16 cellular contexts compared by ENCODE assay signal in genomic region chr6:21187485-21187884, GRCh38.
DNase-seq lines count a peak whose midpoint lies in the region; ATAC-seq, FAIRE-seq and TF ChIP-seq lines count a peak whose summit lies in the region.
"Had no signal": no experiment of that assay in that cellular context is flagged by ENCODE, and none has a peak within 500 bp of the region (broad histone marks: within the 10 kb centered on the region; RNA-seq: fewer than 3 reads in every experiment).

No MANE protein-coding gene starts in this region.

- H3K79me2 ChIP-seq in endothelial cell of umbilical vein (ENCODE audit: control insufficient read depth, insufficient read depth, low read length) = no peaks in the 10 kb centered on the region
- H3K79me2 ChIP-seq in osteoblast (ENCODE audit: insufficient read depth, low read length) = no peaks in the 10 kb centered on the region

- no peaks in the 10 kb centered on the region for H3K36me3 ChIP-seq in breast epithelium
- H3K36me3 ChIP-seq in endothelial cell of umbilical vein (ENCODE audit: control insufficient read depth in 2 of 2, extremely low read depth in 1 of 2, insufficient read depth in 2 of 2, low read length in 2 of 2) = no peaks in the 10 kb centered on the region
- H3K36me3 ChIP-seq in osteoblast (ENCODE audit: insufficient read depth, low read length) = no peaks in the 10 kb centered on the region

- TF ChIP-seq CTCF in MCF 10A (IDR thresholded peaks at IDR 0.05; ENCODE audit: unreplicated experiment) = no peak
- no peak for TF ChIP-seq CTCF in breast epithelium (IDR thresholded peaks at IDR 0.05)
- TF ChIP-seq CTCF in endothelial cell of umbilical vein (IDR thresholded peaks at IDR 0.05; ENCODE audit: extremely low read depth in 1 of 2, insufficient read depth in 1 of 2, low read depth in 1 of 2, low read length in 2 of 2) = no peak
- TF ChIP-seq CTCF in osteoblast (IDR thresholded peaks at IDR 0.05; ENCODE audit: extremely low read depth, low read depth, low read length) = no peak

- H3K4me1 Mint-ChIP-seq in MCF 10A (ENCODE audit: insufficient read depth, unreplicated experiment) = peaks cover 12% of the 10 kb centered on the region
- H3K4me1 Mint-ChIP-seq in stimulated activated naive B cell treated with anti-CD40 and anti-IgM and Interleukin-4, amounts not matched to agents 10 μg/mL and 1 μg/mL and 100 μg/mL, for 72 hours = peaks cover 25 to 38% of the 10 kb centered on the region in 2 donors

- TF ChIP-seq POLR2A in breast epithelium (IDR thresholded peaks at IDR 0.05) = no peak
- TF ChIP-seq POLR2A in endothelial cell of umbilical vein (IDR thresholded peaks at IDR 0.05; ENCODE audit: low read depth, low read length) = no peak

- H3K4me3 Mint-ChIP-seq in MCF 10A (ENCODE audit: unreplicated experiment) = no peak overlapping the region
- no peak overlapping the region for H3K4me3 Mint-ChIP-seq in stimulated activated naive B cell treated with anti-CD40 and anti-IgM and Interleukin-4, amounts not matched to agents 10 μg/mL and 1 μg/mL and 100 μg/mL, for 72 hours

- no peak overlapping the region for H3K4me3 ChIP-seq in breast epithelium
- H3K4me3 ChIP-seq in endothelial cell of umbilical vein (replicated peaks in 1 of 3; ENCODE audit: insufficient read depth in 1 of 3, low read depth in 1 of 3, low read length in 3 of 3) = no peak overlapping the region
- H3K4me3 ChIP-seq in osteoblast (ENCODE audit: insufficient read depth, low read length) = no peak overlapping the region
- H3K4me3 ChIP-seq: A549, GM23248 had no signal

- no peak for ATAC-seq in stimulated activated naive B cell treated with anti-CD40 and anti-IgM and Interleukin-4, amounts not matched to agents 10 μg/mL and 1 μg/mL and 100 μg/mL, for 72 hours (replicated peaks)
- ATAC-seq: A549 had no signal

- no peak for FAIRE-seq in endothelial cell of umbilical vein (lab: Jason Lieb, UNC)
- FAIRE-seq: A549 had no signal

- POLR2A ChIA-PET in MCF 10A (lab: Yijun Ruan, JAX) (no interaction called here), endothelial cell of umbilical vein (lab: Charles Lee) (no interaction called here)

- H2AFZ ChIP-seq in endothelial cell of umbilical vein (ENCODE audit: low read depth, low read length) (no peak overlapping the region), osteoblast (ENCODE audit: low read length) (no peak overlapping the region)
- H2AFZ ChIP-seq: GM23248 had no signal

- no peaks in the 10 kb centered on the region for H3K4me1 ChIP-seq in breast epithelium
- H3K4me1 ChIP-seq in endothelial cell of umbilical vein (ENCODE audit: control insufficient read depth, extremely low read depth, insufficient read depth, low read length) = peaks cover 35% of the 10 kb centered on the region
- peaks cover 22% of the 10 kb centered on the region for H3K4me1 ChIP-seq in osteoblast (ENCODE audit: insufficient read depth, low read length)
- H3K4me1 ChIP-seq: A549 had no signal

- no peaks in the 10 kb centered on the region for H3K9me1 ChIP-seq in endothelial cell of umbilical vein (replicated peaks; ENCODE audit: control insufficient read depth, extremely low read depth, insufficient read depth, low read length)

- no TSS peak for BruUV-seq in MCF 10A (replicated peaks; lab: Mats Ljungman, UMichigan)
- no TSS peak for BruUV-seq in endothelial cell of umbilical vein (replicated peaks; lab: Mats Ljungman, UMichigan)

- H3K27me3 ChIP-seq in breast epithelium = no peaks in the 10 kb centered on the region
- no peaks in the 10 kb centered on the region for H3K27me3 ChIP-seq in endothelial cell of umbilical vein (ENCODE audit: control insufficient read depth in 2 of 2, insufficient read depth in 2 of 2, low read length in 2 of 2)
- H3K27me3 ChIP-seq in osteoblast (ENCODE audit: insufficient read depth, low read length) = no peaks in the 10 kb centered on the region

- H3K27me3 Mint-ChIP-seq in MCF 10A (ENCODE audit: insufficient read depth, unreplicated experiment) = no peaks in the 10 kb centered on the region
- no peaks in the 10 kb centered on the region for H3K27me3 Mint-ChIP-seq in stimulated activated naive B cell treated with anti-CD40 and anti-IgM and Interleukin-4, amounts not matched to agents 10 μg/mL and 1 μg/mL and 100 μg/mL, for 72 hours

- peak overlapping the region; percentile 97 for H3K27ac Mint-ChIP-seq in MCF 10A (ENCODE audit: low read depth, unreplicated experiment)
- no peak overlapping the region for H3K27ac Mint-ChIP-seq in stimulated activated naive B cell treated with anti-CD40 and anti-IgM and Interleukin-4, amounts not matched to agents 10 μg/mL and 1 μg/mL and 100 μg/mL, for 72 hours

- H4K20me1 ChIP-seq in endothelial cell of umbilical vein (replicated peaks; ENCODE audit: control insufficient read depth, extremely low read depth, insufficient read depth, low read length) (no peaks in the 10 kb centered on the region), osteoblast (ENCODE audit: insufficient read depth, low read length) (no peaks in the 10 kb centered on the region)

- H3K9me3 Mint-ChIP-seq in MCF 10A (ENCODE audit: unreplicated experiment) = no peaks in the 10 kb centered on the region
- no peaks in the 10 kb centered on the region for H3K9me3 Mint-ChIP-seq in stimulated activated naive B cell treated with anti-CD40 and anti-IgM and Interleukin-4, amounts not matched to agents 10 μg/mL and 1 μg/mL and 100 μg/mL, for 72 hours

- H3K36me3 Mint-ChIP-seq in MCF 10A (ENCODE audit: insufficient read depth, unreplicated experiment) = no peaks in the 10 kb centered on the region
- peaks cover 1 to 11% of the 10 kb centered on the region in 2 donors for H3K36me3 Mint-ChIP-seq in stimulated activated naive B cell treated with anti-CD40 and anti-IgM and Interleukin-4, amounts not matched to agents 10 μg/mL and 1 μg/mL and 100 μg/mL, for 72 hours

- dilution Hi-C loops in endothelial cell of umbilical vein (cut with MboI; ENCODE audit: extremely low pct_ligation_motif_present, low sequenced_read_pairs) = no loop called here

- H3K9me3 ChIP-seq in breast epithelium = no peaks in the 10 kb centered on the region
- no peaks in the 10 kb centered on the region for H3K9me3 ChIP-seq in endothelial cell of umbilical vein (replicated peaks; ENCODE audit: control insufficient read depth, insufficient read depth, low read length)
- H3K9me3 ChIP-seq in osteoblast (ENCODE audit: low read depth, low read length) = no peaks in the 10 kb centered on the region
- H3K9me3 ChIP-seq: A549 had no signal

- no peak overlapping the region for H3K4me2 ChIP-seq in endothelial cell of umbilical vein (ENCODE audit: insufficient read depth, low read length)
- H3K4me2 ChIP-seq in osteoblast (ENCODE audit: insufficient read depth, low read length) = no peak overlapping the region
- H3K4me2 ChIP-seq: A549 had no signal

- CTCF ChIA-PET in MCF 10A (lab: Yijun Ruan, JAX) = no interaction called here
- CTCF ChIA-PET in endothelial cell of umbilical vein (lab: Charles Lee) = interaction anchor here (0.8 kb wide), 1 partner anchor 22 kb away, joined by 3 read pairs; no protein-coding TSS in a partner anchor

- DNase-seq in MCF 10A (ENCODE audit: unreplicated experiment) = no peak
- DNase-seq in breast epithelium (ENCODE audit: low spot score in 2 of 2) = no peak
- DNase-seq in NCI-H69 (lab: John Stamatoyannopoulos, UW) = peak; percentile 44
- peak; percentile 12 for DNase-seq in endothelial cell of umbilical vein (ENCODE audit: low read depth, low spot score)
- DNase-seq in stimulated activated naive B cell treated with anti-CD40 and anti-IgM and Interleukin-4, amounts not matched to agents 10 μg/mL and 1 μg/mL and 100 μg/mL, for 72 hours = no peak
- DNase-seq in osteoblast (ENCODE audit: insufficient read length, low spot score, missing footprints) = no peak
- DNase-seq in cortex of kidney (lab: John Stamatoyannopoulos, UW) = no peak
- no peak for DNase-seq in NCI-H187 treated with DMSO at 0.1 percent for 48 hours (lab: John Stamatoyannopoulos, UW)
- DNase-seq: GM23248, NCI-H1436, NCI-H2081, NCI-H226, NCI-H526 treated with DMSO at 0.1 percent for 48 hours, RPMI8226 had no signal

- no peak overlapping the region for H3K27ac ChIP-seq in breast epithelium
- no peak overlapping the region for H3K27ac ChIP-seq in endothelial cell of umbilical vein (ENCODE audit: insufficient read depth, low read depth, low read length)
- H3K27ac ChIP-seq in osteoblast (ENCODE audit: low read depth, low read length) = no peak overlapping the region
- H3K27ac ChIP-seq: A549, C4-2B, GM23248 had no signal

- intact Hi-C loops in MCF 10A (cut with micrococcal nuclease) (no loop called here), breast epithelium (cut with DNase I; ENCODE audit: low total_unique reads) (no loop called here), endothelial cell of umbilical vein (cut with micrococcal nuclease) (loop anchor here (1.0 to 5.0 kb wide), 3 partner anchors 121 to 235 kb away; no protein-coding TSS in a partner anchor)

- no peak overlapping the region for H3K9ac ChIP-seq in endothelial cell of umbilical vein (replicated peaks; ENCODE audit: extremely low read depth, insufficient read depth, low read length)
- H3K9ac ChIP-seq: GM23248 had no signal

TF ChIP-seq in endothelial cell of umbilical vein, 7 proteins besides CTCF, POLR2A, EP300 and RAD21:
- no peak for TF ChIP-seq GATA2 (IDR thresholded peaks at IDR 0.05; ENCODE audit: insufficient read depth, insufficient read length, low read depth, low read length)
- TF ChIP-seq JUN (IDR thresholded peaks at IDR 0.05; ENCODE audit: borderline replicate concordance, insufficient read depth, insufficient read length, low read depth) = no peak
- TF ChIP-seq MAX (IDR thresholded peaks at IDR 0.05; ENCODE audit: insufficient read depth, insufficient read length) = no peak
- no peak for TF ChIP-seq POLR2AphosphoS5 (IDR thresholded peaks at IDR 0.05; ENCODE audit: insufficient read depth, low read depth, low read length)
- TF ChIP-seq MYC (IDR thresholded peaks at IDR 0.05; ENCODE audit: low read depth, low read length) = no peak
- no peak for TF ChIP-seq FOS (IDR thresholded peaks at IDR 0.05; ENCODE audit: borderline replicate concordance, insufficient read depth, low read length)
- no peak for TF ChIP-seq EZH2 (IDR thresholded peaks at IDR 0.05; ENCODE audit: borderline replicate concordance, low read depth, low read length, severe bottlenecking)
TF ChIP-seq in endothelial cell of umbilical vein: peak in this region for 0.

Comparison
In these comparisons a context has a peak if more than half of its experiments do, and no peak if none do; other contexts are left out.
1. DNase-seq: peak in NCI-H69 (single experiment) and endothelial cell of umbilical vein (single experiment); none in MCF 10A (single experiment), breast epithelium (0 of 2), stimulated activated naive B cell treated with anti-CD40 and anti-IgM and Interleukin-4, amounts not matched to agents 10 μg/mL and 1 μg/mL and 100 μg/mL, for 72 hours (single experiment), osteoblast (single experiment), cortex of kidney (single experiment) and NCI-H187 treated with DMSO at 0.1 percent for 48 hours (single experiment).